Comparison of ENCODE assay signal across 1 cellular context in genomic region chr7:131327626-131328386, GRCh38.
TF ChIP-seq lines count a peak whose summit lies in the region.

Gene MKLN1 (plus strand): TSS chr7:131327876. CDS start chr7:131327900, 24 bp downstream.

TF ChIP-seq in K562, 482 proteins besides CTCF, POLR2A, EP300 and RAD21 (continued from another document and continues in another):
- TF ChIP-seq MLX (CRISPR knock-in tag; conservative IDR thresholded peaks at IDR 0.05) (peak in 1 of 2 experiments; percentile 86; a peak in 2 of 4 replicates), SMARCC2 (IDR thresholded peaks at IDR 0.05; ENCODE audit: low read depth) (no peak; the same call in 1 of the 2 replicates), ETV6 (IDR thresholded peaks at IDR 0.05; ENCODE audit: borderline replicate concordance in 1 of 2, low read depth in 2 of 2, low read length in 1 of 2) (no peak), ETV6 (CRISPR knock-in tag; IDR thresholded peaks at IDR 0.05; ENCODE audit: borderline replicate concordance) (peak; percentile 66; the same call in 1 of the 2 replicates), HMGXB4 (CRISPR knock-in tag; IDR thresholded peaks at IDR 0.05) (peak; percentile 99), RFX7 (CRISPR knock-in tag; IDR thresholded peaks at IDR 0.05) (no peak), SLC30A9 (CRISPR knock-in tag; IDR thresholded peaks at IDR 0.05) (no peak), ZNF146 (CRISPR knock-in tag; IDR thresholded peaks at IDR 0.05; ENCODE audit: unreplicated experiment) (no peak), TCFL5 (CRISPR knock-in tag; conservative IDR thresholded peaks at IDR 0.05) (no peak), ZFP36 (IDR thresholded peaks at IDR 0.05; ENCODE audit: low read depth, low read length, partially characterized antibody) (no peak), ZFP91 (CRISPR knock-in tag; IDR thresholded peaks at IDR 0.05) (peak; percentile 100), SRSF9 (IDR thresholded peaks at IDR 0.05; ENCODE audit: borderline replicate concordance, low read depth, low read length) (no peak), RBM25 (IDR thresholded peaks at IDR 0.05; ENCODE audit: low read depth, low read length, severe bottlenecking) (no peak), SNIP1 (IDR thresholded peaks at IDR 0.05; ENCODE audit: low read depth) (no peak), MTF1 (CRISPR knock-in tag; IDR thresholded peaks at IDR 0.05; ENCODE audit: borderline replicate concordance) (no peak), HOMEZ (CRISPR knock-in tag; IDR thresholded peaks at IDR 0.05) (peak; percentile 45; the same call in 1 of the 2 replicates), FOXJ2 (tag; IDR thresholded peaks at IDR 0.05) (0 out of 2 replicates have a peak, but pooled peaks have one; percentile 60), RFX5 (IDR thresholded peaks at IDR 0.05; ENCODE audit: low read depth, low read length) (no peak), NR2C2 (CRISPR knock-in tag; IDR thresholded peaks at IDR 0.05) (peak; percentile 58; the same call in 1 of the 2 replicates), NR2C2 (tag; IDR thresholded peaks at IDR 0.05) (peak; percentile 63; the same call in 1 of the 2 replicates), ZNF766 (CRISPR knock-in tag; conservative IDR thresholded peaks at IDR 0.05) (no peak), PHF21A (IDR thresholded peaks at IDR 0.05; ENCODE audit: borderline replicate concordance, low read depth) (no peak), RERE (CRISPR knock-in tag; IDR thresholded peaks at IDR 0.05; ENCODE audit: borderline replicate concordance) (peak; percentile 96), ZEB2 (IDR thresholded peaks at IDR 0.05) (no peak; the same call in 1 of the 2 replicates), BRF2 (IDR thresholded peaks at IDR 0.05; ENCODE audit: borderline replicate concordance, insufficient read depth, insufficient read length) (no peak), HNRNPL (IDR thresholded peaks at IDR 0.05; ENCODE audit: low read depth, low read length) (peak; percentile 46; the same call in 1 of the 2 replicates), POU5F1 (IDR thresholded peaks at IDR 0.05; ENCODE audit: borderline replicate concordance, low read depth, low read length, partially characterized antibody) (no peak), SRSF3 (IDR thresholded peaks at IDR 0.05; ENCODE audit: insufficient read depth, low read length) (0 out of 2 replicates have a peak, but pooled peaks have one; percentile 79), ZNF431 (CRISPR knock-in tag; IDR thresholded peaks at IDR 0.05) (peak; percentile 82), SETDB1 (IDR thresholded peaks at IDR 0.05; ENCODE audit: low read length) (peak; percentile 61), PPARD (CRISPR knock-in tag; IDR thresholded peaks at IDR 0.05) (no peak), THRA (IDR thresholded peaks at IDR 0.05) (no peak), RBM39 (optimal IDR thresholded peaks at IDR 0.05; ENCODE audit: low read depth, low read length) (peak; percentile 17), DACH1 (IDR thresholded peaks at IDR 0.05; ENCODE audit: partially characterized antibody) (no peak), CBFA2T2 (conservative IDR thresholded peaks at IDR 0.05) (no peak), RB1 (IDR thresholded peaks at IDR 0.05; ENCODE audit: low read depth) (peak; percentile 93), MEF2A (IDR thresholded peaks at IDR 0.05; ENCODE audit: control insufficient read depth, low read depth, low read length) (0 out of 2 replicates have a peak, but pooled peaks have one; percentile 5), GATAD2A (IDR thresholded peaks at IDR 0.05) (no peak; the same call in 1 of the 2 replicates), KDM4B (IDR thresholded peaks at IDR 0.05; ENCODE audit: borderline replicate concordance in 2 of 2, low read depth in 1 of 2) (peak in 1 of 2 experiments; percentile 74; a peak in 1 of 4 replicates), ZNF280A (IDR thresholded peaks at IDR 0.05; ENCODE audit: low read depth, partially characterized antibody) (no peak), ZNF23 (CRISPR knock-in tag; IDR thresholded peaks at IDR 0.05) (peak; percentile 22; the same call in 1 of the 2 replicates), ZNF143 (CRISPR knock-in tag; IDR thresholded peaks at IDR 0.05) (peak; percentile 56; the same call in 1 of the 2 replicates), SUPT5H (IDR thresholded peaks at IDR 0.05) (peak; percentile 99), PRPF4 (IDR thresholded peaks at IDR 0.05; ENCODE audit: insufficient read depth, low read depth, low read length, poor library complexity, severe bottlenecking) (peak; percentile 80), ASH1L (IDR thresholded peaks at IDR 0.05; ENCODE audit: borderline replicate concordance, low read depth, partially characterized antibody) (no peak), ZC3H4 (CRISPR knock-in tag; IDR thresholded peaks at IDR 0.05; ENCODE audit: borderline replicate concordance) (no peak), MAX (CRISPR knock-in tag; IDR thresholded peaks at IDR 0.05) (peak; percentile 70; the same call in 1 of the 2 replicates), MECOM (CRISPR knock-in tag; IDR thresholded peaks at IDR 0.05) (no peak), MXI1 (IDR thresholded peaks at IDR 0.05; ENCODE audit: low read depth, low read length) (no peak), PYGO2 (tag; IDR thresholded peaks at IDR 0.05) (no peak), TBL1XR1 (IDR thresholded peaks at IDR 0.05; ENCODE audit: low read length in 2 of 2) (peak; percentile 6 to 24; a peak in 1 of 4 replicates), NR4A1 (CRISPR knock-in tag; IDR thresholded peaks at IDR 0.05) (peak; percentile 84; the same call in 1 of the 2 replicates), NR4A1 (tag; IDR thresholded peaks at IDR 0.05) (peak; percentile 42)
